Comparison of ENCODE assay signal across 23 cellular contexts in genomic region chr1:12244585-12244984, GRCh38.
"Had no signal": no experiment of that assay in that cellular context is flagged by ENCODE, and none has a peak within 500 bp of the region (broad histone marks: within the 10 kb centered on the region; RNA-seq: fewer than 3 reads in every experiment).

No MANE protein-coding gene starts in this region.

- DNase-seq: activated CD4-positive, alpha-beta T cell treated with anti-CD3 and anti-CD28 coated beads, Interleukin-2, amount 50 U/mL, for 1 hour; activated gamma-delta T cell treated with Interleukin-2 at 50 U/mL for 16 hours; aorta; central memory CD4-positive, alpha-beta T cell; effector CD8-positive, alpha-beta T cell; heart right ventricle; islet precursor cell; left cardiac atrium; pancreas; right lobe of liver; small intestine; stimulated activated naive B cell treated with anti-CD40 and anti-IgM and Interleukin-4, amounts not matched to agents 10 μg/mL and 1 μg/mL and 100 μg/mL, for 72 hours; SW 1271; T-helper 2 cell; upper lobe of left lung had no signal

- H3K4me3 ChIP-seq: heart right ventricle, pancreas, right lobe of liver, thoracic aorta, upper lobe of left lung had no signal

- H3K27me3 ChIP-seq: heart right ventricle, pancreas, right lobe of liver, upper lobe of left lung had no signal

- H3K9me3 ChIP-seq: heart right ventricle, pancreas, right lobe of liver, thoracic aorta, upper lobe of left lung had no signal

- H3K27ac Mint-ChIP-seq: activated CD8-positive, alpha-beta T cell treated with anti-CD3 and anti-CD28 coated beads, Interleukin-2, amount 10 ng/mL, durations not matched to agents 7 days and 5 days; activated naive CD4-positive, alpha-beta T cell treated with anti-CD3 and anti-CD28 coated beads, Interleukin-2, amount 50 U/mL, for 24 hours; activated T-helper 1 cell treated with anti-CD3 and anti-CD28 coated beads, Interleukin-12 subunit alpha, Interleukin-12 subunit beta, Interleukin-2, Interleukin-4 antibody, amounts not matched to agents 30 ng/mL and 10 ng/mL and 1 ng/mL, durations not matched to agents 14 hours and 24 hours and 36 hours; brain; memory B cell; nephron; stimulated activated naive B cell treated with anti-CD40 and anti-IgM and Interleukin-4, amounts not matched to agents 10 μg/mL and 1 μg/mL and 100 μg/mL, for 72 hours had no signal

- H3K27me3 Mint-ChIP-seq: activated naive CD4-positive, alpha-beta T cell treated with anti-CD3 and anti-CD28 coated beads, Interleukin-2, amount 50 U/mL, for 24 hours; memory B cell; stimulated activated naive B cell treated with anti-CD40 and anti-IgM and Interleukin-4, amounts not matched to agents 10 μg/mL and 1 μg/mL and 100 μg/mL, for 72 hours had no signal

- H3K4me1 ChIP-seq: heart right ventricle, pancreas, right lobe of liver had no signal

- H3K4me1 Mint-ChIP-seq: brain, memory B cell, nephron had no signal

- ATAC-seq: activated CD4-positive, CD25-positive, alpha-beta regulatory T cell treated with anti-CD3 and anti-CD28 coated beads, Interleukin-2, amount 50 U/mL, for 24 hours; activated CD8-positive, alpha-beta T cell treated with anti-CD3 and anti-CD28 coated beads, Interleukin-2, amount 10 ng/mL, durations not matched to agents 7 days and 5 days; heart right ventricle; left cardiac atrium; stimulated activated naive B cell treated with anti-CD40 and anti-IgM and Interleukin-4, amounts not matched to agents 10 μg/mL and 1 μg/mL and 100 μg/mL, for 72 hours had no signal

- H3K4me3 Mint-ChIP-seq: activated CD8-positive, alpha-beta T cell treated with anti-CD3 and anti-CD28 coated beads, Interleukin-2, amount 10 ng/mL, durations not matched to agents 7 days and 5 days; activated naive CD4-positive, alpha-beta T cell treated with anti-CD3 and anti-CD28 coated beads, Interleukin-2, amount 50 U/mL, for 24 hours; activated T-helper 1 cell treated with anti-CD3 and anti-CD28 coated beads, Interleukin-12 subunit alpha, Interleukin-12 subunit beta, Interleukin-2, Interleukin-4 antibody, amounts not matched to agents 30 ng/mL and 10 ng/mL and 1 ng/mL, durations not matched to agents 14 hours and 24 hours and 36 hours; brain; memory B cell; nephron; stimulated activated naive B cell treated with anti-CD40 and anti-IgM and Interleukin-4, amounts not matched to agents 10 μg/mL and 1 μg/mL and 100 μg/mL, for 72 hours had no signal

- H3K27ac ChIP-seq: heart right ventricle, pancreas, right lobe of liver, thoracic aorta, upper lobe of left lung had no signal

- H3K9me3 Mint-ChIP-seq: activated naive CD4-positive, alpha-beta T cell treated with anti-CD3 and anti-CD28 coated beads, Interleukin-2, amount 50 U/mL, for 24 hours; activated T-helper 1 cell treated with anti-CD3 and anti-CD28 coated beads, Interleukin-12 subunit alpha, Interleukin-12 subunit beta, Interleukin-2, Interleukin-4 antibody, amounts not matched to agents 30 ng/mL and 10 ng/mL and 1 ng/mL, durations not matched to agents 14 hours and 24 hours and 36 hours; brain; memory B cell; nephron; stimulated activated naive B cell treated with anti-CD40 and anti-IgM and Interleukin-4, amounts not matched to agents 10 μg/mL and 1 μg/mL and 100 μg/mL, for 72 hours had no signal

- FAIRE-seq: pancreas, small intestine had no signal
